Comparison of ENCODE assay signal across 1 cellular context in the genomic region with DNA sequence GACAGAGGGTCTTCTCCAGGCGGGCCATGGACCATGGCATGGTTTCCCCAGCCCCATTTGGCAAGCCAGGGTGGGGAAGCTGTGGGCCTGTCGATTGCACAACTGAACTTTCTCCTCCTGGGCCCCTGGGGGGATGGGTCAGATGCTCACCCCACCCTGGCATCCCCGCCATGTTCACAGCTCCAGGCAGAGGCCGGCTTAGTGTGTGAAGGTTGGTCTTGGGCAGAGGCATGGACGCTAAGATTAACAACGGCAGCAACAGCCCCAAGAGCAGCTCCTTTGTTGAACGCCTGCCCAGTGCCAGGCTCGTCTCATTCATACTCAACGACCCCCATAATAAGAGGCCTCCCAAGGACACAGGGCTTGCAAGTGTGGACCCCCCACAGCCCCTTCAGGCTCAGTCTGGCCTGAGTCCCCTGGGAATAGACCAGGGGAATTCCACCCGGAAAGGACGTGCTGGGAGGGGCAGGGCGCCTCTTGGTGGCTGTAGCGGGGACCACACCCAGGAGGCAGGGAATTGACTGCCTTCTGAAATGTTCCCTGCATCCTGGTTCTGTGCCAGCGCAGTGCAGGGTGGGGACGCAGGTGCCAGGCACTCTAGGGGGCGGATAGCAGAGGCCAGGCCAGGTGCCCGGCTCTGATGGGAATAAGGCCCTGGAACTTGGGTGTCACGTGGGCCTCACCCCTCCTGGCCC.
A peak's percentile ranks its signal among the peaks of the same experiment; 100 is the strongest.
TF ChIP-seq lines count a peak whose summit lies in the region.

No MANE protein-coding gene starts in this region.

TF ChIP-seq in HEK293, 187 proteins besides CTCF, POLR2A, EP300 and RAD21 (continued from another document):
- TF ChIP-seq ZFP69B (tag by site-specific recombination; IDR thresholded peaks at IDR 0.05) = no peak
- TF ChIP-seq ZNF335 (tag by site-specific recombination; conservative IDR thresholded peaks at IDR 0.05) = no peak
- TF ChIP-seq, protein P1, sequence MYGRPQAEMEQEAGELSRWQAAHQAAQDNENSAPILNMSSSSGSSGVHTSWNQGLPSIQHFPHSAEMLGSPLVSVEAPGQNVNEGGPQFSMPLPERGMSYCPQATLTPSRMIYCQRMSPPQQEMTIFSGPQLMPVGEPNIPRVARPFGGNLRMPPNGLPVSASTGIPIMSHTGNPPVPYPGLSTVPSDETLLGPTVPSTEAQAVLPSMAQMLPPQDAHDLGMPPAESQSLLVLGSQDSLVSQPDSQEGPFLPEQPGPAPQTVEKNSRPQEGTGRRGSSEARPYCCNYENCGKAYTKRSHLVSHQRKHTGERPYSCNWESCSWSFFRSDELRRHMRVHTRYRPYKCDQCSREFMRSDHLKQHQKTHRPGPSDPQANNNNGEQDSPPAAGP (tag by site-specific recombination; IDR thresholded peaks at IDR 0.05) = peak; percentile 24; the same call in 1 of the 2 replicates
- TF ChIP-seq ZNF654 (tag by site-specific recombination; IDR thresholded peaks at IDR 0.05; ENCODE audit: low read depth) = peak; percentile 39
